Comparison of ENCODE assay signal across 8 cellular contexts in the genomic region with DNA sequence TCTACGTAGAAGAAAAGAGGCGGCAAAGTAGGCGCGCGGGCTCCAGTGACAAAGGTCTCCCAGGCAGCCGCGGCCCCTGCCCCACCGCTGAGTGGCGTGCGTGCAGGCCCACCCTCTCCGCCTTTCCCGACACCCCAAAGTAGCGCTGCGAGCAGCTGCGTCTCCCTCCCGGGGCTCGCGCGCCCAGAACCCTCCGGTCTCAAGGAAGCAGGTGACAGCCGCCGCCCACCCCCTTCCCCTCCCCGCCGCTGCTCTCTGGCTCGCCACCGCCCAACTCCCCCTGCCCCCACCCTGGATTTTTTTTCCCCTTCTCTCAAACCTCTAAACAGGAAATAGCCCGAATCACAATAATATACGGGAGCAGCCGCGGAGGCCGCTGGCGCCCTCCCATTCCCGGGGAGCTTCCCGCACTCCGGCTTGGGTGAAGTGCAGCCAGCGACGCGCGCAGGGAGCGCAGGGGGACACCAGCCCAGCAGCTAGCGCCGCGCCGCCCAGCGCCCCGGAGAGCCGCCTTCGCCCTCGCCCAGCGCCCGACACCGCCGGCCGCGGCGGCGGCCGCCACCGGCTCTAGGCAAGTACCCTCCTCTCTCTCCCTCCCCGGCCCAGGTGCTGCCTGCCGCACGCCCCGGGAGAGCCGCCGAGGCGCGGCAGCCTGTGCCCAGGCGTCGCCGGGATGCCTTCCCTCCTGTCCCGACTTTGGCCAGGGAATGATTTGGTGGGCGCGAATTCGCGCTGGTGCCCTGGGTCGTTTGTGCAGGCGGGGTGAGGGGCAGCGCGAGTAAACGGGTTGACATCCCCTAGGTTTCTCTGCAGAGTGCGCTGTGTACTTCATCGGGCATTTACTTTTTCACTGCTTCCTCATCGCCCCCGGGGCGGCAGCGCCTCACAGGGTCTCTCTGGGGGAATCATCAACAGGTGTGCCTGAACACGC. TPM values are rescaled to one million over a fixed set of nuclear protein-coding genes. Genes with fewer than 3 reads are reported as not detected.
DNase-seq lines count a peak whose midpoint lies in the region; ATAC-seq, FAIRE-seq and TF ChIP-seq lines count a peak whose summit lies in the region.

No MANE protein-coding gene starts in this region.

- peak overlapping the region; percentile 74 for H2BK20ac ChIP-seq in H1 (ENCODE audit: low read length)

- no peaks in the 10 kb centered on the region for H3K36me3 ChIP-seq in H1 (ENCODE audit: control insufficient read depth in 2 of 4, insufficient read depth in 4 of 4, low read length in 3 of 4)

- H3K4me3 ChIP-seq in HFF-Myc (replicated peaks; ENCODE audit: low read depth, low read length) (peak overlapping the region; percentile 52), H1 (ENCODE audit: extremely low read depth in 1 of 4, insufficient read depth in 2 of 4, low read depth in 3 of 4, low read length in 4 of 4) (peak overlapping the region; percentile 85 to 91 (median 88))

- no peak for TF ChIP-seq EP300 in H1 (IDR thresholded peaks at IDR 0.05; ENCODE audit: borderline replicate concordance in 1 of 2, low read depth in 2 of 2, low read length in 2 of 2)

- FAIRE-seq in H1 (lab: Jason Lieb, UNC): no peak

- peaks cover 3% of the 10 kb centered on the region; the same call in 1 of the 2 replicates for H3K79me1 ChIP-seq in H1 (ENCODE audit: low read depth, low read length)

- peak; percentile 79 for ATAC-seq in stimulated activated naive CD8-positive, alpha-beta T cell treated with anti-CD3 and anti-CD28 coated beads, Interleukin-15, amount 100 ng/mL, for 72 hours

- H2BK15ac ChIP-seq in H1 (ENCODE audit: low read length): 0 out of 2 replicates have a peak overlapping the region, but pooled peaks have one; percentile 72

- peak overlapping the region; percentile 96 for H3K56ac ChIP-seq in H1 (replicated peaks; ENCODE audit: insufficient read length, low read depth, low read length)

- H3K4me1 ChIP-seq in H1 (replicated peaks in 1 of 4; ENCODE audit: control insufficient read depth in 3 of 4, insufficient read depth in 4 of 4, low read length in 3 of 4): peaks cover 6 to 8% (median 7%) of the 10 kb centered on the region in 4 experiments

- H3K18ac ChIP-seq in H1 (ENCODE audit: extremely low read depth, low read length): peak overlapping the region; percentile 88

- peaks cover 0 to 37% of the 10 kb centered on the region in 2 experiments; a peak in 3 of 4 replicates for H3K79me2 ChIP-seq in H1 (ENCODE audit: control insufficient read depth in 1 of 2, insufficient read depth in 2 of 2, low read length in 2 of 2)

- H3K9me3 ChIP-seq in H1 (ENCODE audit: insufficient read depth in 2 of 2, low read depth in 1 of 2, low read length in 1 of 2): no peaks in the 10 kb centered on the region

- no peak overlapping the region for H2AK5ac ChIP-seq in H1 (ENCODE audit: low read depth, low read length)

- H3K4me3 Mint-ChIP-seq in stimulated activated naive CD8-positive, alpha-beta T cell treated with anti-CD3 and anti-CD28 coated beads, Interleukin-15, amount 100 ng/mL, for 72 hours: peak overlapping the region; percentile 93

- H2BK12ac ChIP-seq in H1 (ENCODE audit: low read depth, low read length): peak overlapping the region; percentile 84

- CTCF ChIA-PET in H1 (lab: Charles Lee; ENCODE audit: partially characterized antibody): interaction anchor here (0.7 to 2.0 kb wide), 6 partner anchors 11 to 78 kb away, joined by 3 to 6 read pairs (median 4); no protein-coding TSS in a partner anchor

- no peaks in the 10 kb centered on the region for H3K9me3 Mint-ChIP-seq in stimulated activated naive CD8-positive, alpha-beta T cell treated with anti-CD3 and anti-CD28 coated beads, Interleukin-15, amount 100 ng/mL, for 72 hours

- TF ChIP-seq RAD21 in H1 (IDR thresholded peaks at IDR 0.05 in 1 of 2, conservative IDR thresholded peaks at IDR 0.05 in 1 of 2; ENCODE audit: low read depth in 2 of 2, low read length in 2 of 2): 0 out of 4 replicates have a peak, but pooled peaks have one; percentile 2 to 6

- no peak overlapping the region for H3K23ac ChIP-seq in H1 (ENCODE audit: insufficient read length)

- peak in 1 of 2 experiments; percentile 57; a peak in 1 of 3 replicates for TF ChIP-seq POLR2A in H1 (IDR thresholded peaks at IDR 0.05; ENCODE audit: control extremely low read depth in 1 of 2, low read depth in 2 of 2, low read length in 2 of 2)

- TF ChIP-seq CTCF in HFF-Myc (IDR thresholded peaks at IDR 0.05; ENCODE audit: low read depth, low read length, missing control alignments): no peak
- TF ChIP-seq CTCF in H1 (IDR thresholded peaks at IDR 0.05; ENCODE audit: control extremely low read depth in 1 of 3, insufficient read depth in 1 of 3, low read depth in 1 of 3, low read length in 3 of 3): peak in 2 of 3 experiments; percentile 1 to 5; a peak in 2 of 4 replicates

- no peaks in the 10 kb centered on the region for H3K27me3 ChIP-seq in H1 (replicated peaks in 1 of 4; ENCODE audit: control insufficient read depth in 3 of 4, extremely low read depth in 1 of 4, insufficient read depth in 3 of 4, low read length in 3 of 4)

- peak overlapping the region; percentile 81 for H4K5ac ChIP-seq in H1 (ENCODE audit: insufficient read length, low read depth, low read length)

- peak; percentile 11 to 12 for DNase-seq in NOMO-1 (lab: John Stamatoyannopoulos, UW; ENCODE audit: unreplicated experiment in 2 of 2)
- no peak for DNase-seq in NOMO-1 treated with dmso at 0.1 percent for 144 hours (lab: John Stamatoyannopoulos, UW; ENCODE audit: unreplicated experiment)
- DNase-seq in HFF-Myc (ENCODE audit: extremely low read depth, low read depth): no peak
- DNase-seq in NCI-H1092 (lab: John Stamatoyannopoulos, UW): peak; percentile 39
- DNase-seq in activated CD4-positive, CD25-positive, alpha-beta regulatory T cell treated with anti-CD3 and anti-CD28 coated beads, Interleukin-2, amount 50 U/mL, for 72 hours: peak; percentile 37
- peak in 1 of 2 experiments; percentile 78 for DNase-seq in H1 (ENCODE audit: low read depth in 1 of 2, low spot score in 2 of 2)
- DNase-seq in mesenteric fat pad (ENCODE audit: low spot score): peak; percentile 89
- peak; percentile 37 to 45 for DNase-seq in stimulated activated naive CD8-positive, alpha-beta T cell treated with anti-CD3 and anti-CD28 coated beads, Interleukin-15, amount 100 ng/mL, for 72 hours

- no peaks in the 10 kb centered on the region for H4K20me1 ChIP-seq in H1 (replicated peaks in 1 of 2; ENCODE audit: control insufficient read depth in 1 of 2, insufficient read depth in 2 of 2, low read length in 2 of 2)

- peak overlapping the region; percentile 92 for H2BK120ac ChIP-seq in H1 (replicated peaks; ENCODE audit: low read depth, low read length)

- peak overlapping the region; percentile 98 for H4K91ac ChIP-seq in H1 (replicated peaks; ENCODE audit: insufficient read length, low read length)

- 1% methylated on average over 72 of the region's 87 CpGs; no CpG with 5 or more reads in 1 of the 2 experiments for WGBS in H1 (ENCODE audit: extremely low coverage in 1 of 2, insufficient coverage in 1 of 2, insufficient read length in 1 of 2, insufficient replicate concordance in 2 of 2, low coverage in 1 of 2, low lambda C conversion rate in 2 of 2, missing lambda C conversion rate in 1 of 2), 2 experiments

- H3K27ac Mint-ChIP-seq in stimulated activated naive CD8-positive, alpha-beta T cell treated with anti-CD3 and anti-CD28 coated beads, Interleukin-15, amount 100 ng/mL, for 72 hours: peak overlapping the region; percentile 80 to 88

- H3K9ac ChIP-seq in H1 (replicated peaks in 1 of 4; ENCODE audit: extremely low read depth in 1 of 4, low read depth in 3 of 4, low read length in 3 of 4): peak overlapping the region; percentile 89 to 92 (median 91)

- H3K23me2 ChIP-seq in H1 (ENCODE audit: low read depth, low read length): peaks cover 15% of the 10 kb centered on the region; the same call in 1 of the 2 replicates

- H4K8ac ChIP-seq in H1 (ENCODE audit: extremely low read depth, insufficient read depth, low read length): peak overlapping the region; percentile 94

- H3K27ac ChIP-seq in H1 (ENCODE audit: low read depth, low read length): peak overlapping the region; percentile 96

- no peak overlapping the region for H2AFZ ChIP-seq in H1 (ENCODE audit: low read length)

- H3K4ac ChIP-seq in H1 (replicated peaks; ENCODE audit: insufficient read length, low read depth, low read length): peak overlapping the region; percentile 98

- peak overlapping the region; percentile 81 to 92 for H3K4me2 ChIP-seq in H1 (ENCODE audit: insufficient read depth in 1 of 2, low read depth in 2 of 2, low read length in 2 of 2)

- POLR2A ChIA-PET in H1 (lab: Charles Lee; ENCODE audit: partially characterized antibody): interaction anchor here (0.7 to 7.7 kb wide), 36 partner anchors 9 to 202 kb away, joined by 3 to 93 read pairs (median 6); partner anchors contain the start of genes FXN and TJP2

- H3K14ac ChIP-seq in H1 (ENCODE audit: insufficient read length): no peak overlapping the region

- H3K4me1 Mint-ChIP-seq in stimulated activated naive CD8-positive, alpha-beta T cell treated with anti-CD3 and anti-CD28 coated beads, Interleukin-15, amount 100 ng/mL, for 72 hours: peaks cover 18% of the 10 kb centered on the region

- peak overlapping the region; percentile 98 for H2BK5ac ChIP-seq in H1 (ENCODE audit: low read depth, low read length)

- peaks cover 13% of the 10 kb centered on the region for H3K27me3 Mint-ChIP-seq in stimulated activated naive CD8-positive, alpha-beta T cell treated with anti-CD3 and anti-CD28 coated beads, Interleukin-15, amount 100 ng/mL, for 72 hours

TF ChIP-seq in H1, 55 proteins besides CTCF, POLR2A, EP300 and RAD21 (continues in another document):
- TF ChIP-seq TBP (IDR thresholded peaks at IDR 0.05; ENCODE audit: low read depth, low read length) (peak; percentile 44; the same call in 1 of the 2 replicates), SRF (IDR thresholded peaks at IDR 0.05; ENCODE audit: low read depth, low read length) (no peak), CREB1 (IDR thresholded peaks at IDR 0.05) (no peak), CTBP2 (IDR thresholded peaks at IDR 0.05; ENCODE audit: borderline replicate concordance, insufficient read depth, insufficient read length, low read length) (no peak), RXRA (IDR thresholded peaks at IDR 0.05; ENCODE audit: insufficient read depth, low read depth, low read length) (no peak), SP1 (IDR thresholded peaks at IDR 0.05; ENCODE audit: low read depth, low read length) (no peak), HDAC6 (IDR thresholded peaks at IDR 0.05; ENCODE audit: low read depth, low read length) (no peak)

RNA-seq across cellular contexts. Expression of gene TJP2, which starts 52.7 kb away (rescaled TPM):
- total RNA-seq in H1 (2021; fragmentation: NEBNext Ultra II Directional; extraction: Animal tissue kit (Norgen Biotek cat#: 25700)): 135 and 137 TPM in 2 replicates
- 51.7 and 54.9 TPM in 2 replicates for polyA plus RNA-seq in H1 (2011; rRNA removed)
- 84.5 TPM for polyA plus RNA-seq in H1 (2011; cell fraction: cytosol; rRNA removed)
- polyA plus RNA-seq in H1 (2011; cell fraction: nucleus; rRNA removed): 133 TPM
- 82.5 to 111 TPM (median 102 TPM) in 4 replicates for polyA plus RNA-seq in H1 (2012, experiment 1 of 2)
- 16.4 TPM for polyA plus RNA-seq in H1 (2012, experiment 2 of 2)
- polyA plus RNA-seq in H1 (2013, experiment 1 of 2): 72.8 TPM
- 64.4 TPM for polyA plus RNA-seq in H1 (2013, experiment 2 of 2)
- polyA minus RNA-seq in H1 (2011; rRNA and poly(A)+ RNA removed): 71.4 and 91.3 TPM in 2 replicates
- polyA minus RNA-seq in H1 (2011; cell fraction: cytosol; rRNA and poly(A)+ RNA removed): 118 TPM
- 97.5 TPM for polyA minus RNA-seq in H1 (2011; cell fraction: nucleus; rRNA and poly(A)+ RNA removed)
- total RNA-seq in mesenteric fat pad: 105 TPM

Comparison
In these comparisons a context has a peak if more than half of its experiments do, and no peak if none do; other contexts are left out.
1. DNase-seq: peak in NOMO-1 (2 of 2), NCI-H1092 (single experiment), activated CD4-positive, CD25-positive, alpha-beta regulatory T cell treated with anti-CD3 and anti-CD28 coated beads, Interleukin-2, amount 50 U/mL, for 72 hours (single experiment), mesenteric fat pad (single experiment) and stimulated activated naive CD8-positive, alpha-beta T cell treated with anti-CD3 and anti-CD28 coated beads, Interleukin-15, amount 100 ng/mL, for 72 hours (2 of 2); none in NOMO-1 treated with dmso at 0.1 percent for 144 hours (single experiment) and HFF-Myc (single experiment).